3 cellular contexts compared by ENCODE assay signal in genomic region chr2:28234807-28235206, GRCh38.
TF ChIP-seq lines count a peak whose summit lies in the region.

No MANE protein-coding gene starts in this region.

TF ChIP-seq in SK-N-SH, 30 proteins besides CTCF, POLR2A, EP300 and RAD21:
- TF ChIP-seq JUND (IDR thresholded peaks at IDR 0.05) (0 out of 2 replicates have a peak, but pooled peaks have one; percentile 19), TCF12 (IDR thresholded peaks at IDR 0.05) (0 out of 2 replicates have a peak, but pooled peaks have one; percentile 13), NFIC (IDR thresholded peaks at IDR 0.05; ENCODE audit: borderline replicate concordance) (no peak), PBX3 (IDR thresholded peaks at IDR 0.05) (peak; percentile 62), FOSL2 (IDR thresholded peaks at IDR 0.05; ENCODE audit: borderline replicate concordance, low read depth) (peak; percentile 46; the same call in 1 of the 2 replicates)

TF ChIP-seq in SK-N-SH treated with all-trans-retinoic acid at 6 μM for 48 hours, 23 proteins besides CTCF, POLR2A, EP300 and RAD21:
- TF ChIP-seq OSR1 (CRISPR knock-in tag; IDR thresholded peaks at IDR 0.05) (no peak), ZNF8 (CRISPR knock-in tag; IDR thresholded peaks at IDR 0.05) (no peak), PPARA (CRISPR knock-in tag; IDR thresholded peaks at IDR 0.05; ENCODE audit: borderline replicate concordance) (no peak), BACH2 (CRISPR knock-in tag; IDR thresholded peaks at IDR 0.05; ENCODE audit: borderline replicate concordance) (no peak), SNAI2 (CRISPR knock-in tag; IDR thresholded peaks at IDR 0.05) (no peak), CSRNP3 (CRISPR knock-in tag; IDR thresholded peaks at IDR 0.05) (no peak), GLIS3 (CRISPR knock-in tag; IDR thresholded peaks at IDR 0.05) (no peak), ZFP3 (CRISPR knock-in tag; IDR thresholded peaks at IDR 0.05) (no peak), ESRRG (CRISPR knock-in tag; IDR thresholded peaks at IDR 0.05) (no peak), ZC3H10 (CRISPR knock-in tag; IDR thresholded peaks at IDR 0.05) (no peak), TCF4 (CRISPR knock-in tag; IDR thresholded peaks at IDR 0.05; ENCODE audit: borderline replicate concordance) (no peak)
- TF ChIP-seq, protein P1, sequence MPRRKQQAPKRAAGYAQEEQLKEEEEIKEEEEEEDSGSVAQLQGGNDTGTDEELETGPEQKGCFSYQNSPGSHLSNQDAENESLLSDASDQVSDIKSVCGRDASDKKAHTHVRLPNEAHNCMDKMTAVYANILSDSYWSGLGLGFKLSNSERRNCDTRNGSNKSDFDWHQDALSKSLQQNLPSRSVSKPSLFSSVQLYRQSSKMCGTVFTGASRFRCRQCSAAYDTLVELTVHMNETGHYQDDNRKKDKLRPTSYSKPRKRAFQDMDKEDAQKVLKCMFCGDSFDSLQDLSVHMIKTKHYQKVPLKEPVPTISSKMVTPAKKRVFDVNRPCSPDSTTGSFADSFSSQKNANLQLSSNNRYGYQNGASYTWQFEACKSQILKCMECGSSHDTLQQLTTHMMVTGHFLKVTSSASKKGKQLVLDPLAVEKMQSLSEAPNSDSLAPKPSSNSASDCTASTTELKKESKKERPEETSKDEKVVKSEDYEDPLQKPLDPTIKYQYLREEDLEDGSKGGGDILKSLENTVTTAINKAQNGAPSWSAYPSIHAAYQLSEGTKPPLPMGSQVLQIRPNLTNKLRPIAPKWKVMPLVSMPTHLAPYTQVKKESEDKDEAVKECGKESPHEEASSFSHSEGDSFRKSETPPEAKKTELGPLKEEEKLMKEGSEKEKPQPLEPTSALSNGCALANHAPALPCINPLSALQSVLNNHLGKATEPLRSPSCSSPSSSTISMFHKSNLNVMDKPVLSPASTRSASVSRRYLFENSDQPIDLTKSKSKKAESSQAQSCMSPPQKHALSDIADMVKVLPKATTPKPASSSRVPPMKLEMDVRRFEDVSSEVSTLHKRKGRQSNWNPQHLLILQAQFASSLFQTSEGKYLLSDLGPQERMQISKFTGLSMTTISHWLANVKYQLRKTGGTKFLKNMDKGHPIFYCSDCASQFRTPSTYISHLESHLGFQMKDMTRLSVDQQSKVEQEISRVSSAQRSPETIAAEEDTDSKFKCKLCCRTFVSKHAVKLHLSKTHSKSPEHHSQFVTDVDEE (CRISPR knock-in tag; IDR thresholded peaks at IDR 0.05): no peak
- TF ChIP-seq, protein P2, sequence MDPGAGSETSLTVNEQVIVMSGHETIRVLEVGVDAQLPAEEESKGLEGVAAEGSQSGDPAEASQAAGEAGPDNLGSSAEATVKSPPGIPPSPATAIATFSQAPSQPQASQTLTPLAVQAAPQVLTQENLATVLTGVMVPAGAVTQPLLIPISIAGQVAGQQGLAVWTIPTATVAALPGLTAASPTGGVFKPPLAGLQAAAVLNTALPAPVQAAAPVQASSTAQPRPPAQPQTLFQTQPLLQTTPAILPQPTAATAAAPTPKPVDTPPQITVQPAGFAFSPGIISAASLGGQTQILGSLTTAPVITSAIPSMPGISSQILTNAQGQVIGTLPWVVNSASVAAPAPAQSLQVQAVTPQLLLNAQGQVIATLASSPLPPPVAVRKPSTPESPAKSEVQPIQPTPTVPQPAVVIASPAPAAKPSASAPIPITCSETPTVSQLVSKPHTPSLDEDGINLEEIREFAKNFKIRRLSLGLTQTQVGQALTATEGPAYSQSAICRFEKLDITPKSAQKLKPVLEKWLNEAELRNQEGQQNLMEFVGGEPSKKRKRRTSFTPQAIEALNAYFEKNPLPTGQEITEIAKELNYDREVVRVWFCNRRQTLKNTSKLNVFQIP (CRISPR knock-in tag; IDR thresholded peaks at IDR 0.05; ENCODE audit: borderline replicate concordance, low read depth): no peak
- TF ChIP-seq, protein P3, sequence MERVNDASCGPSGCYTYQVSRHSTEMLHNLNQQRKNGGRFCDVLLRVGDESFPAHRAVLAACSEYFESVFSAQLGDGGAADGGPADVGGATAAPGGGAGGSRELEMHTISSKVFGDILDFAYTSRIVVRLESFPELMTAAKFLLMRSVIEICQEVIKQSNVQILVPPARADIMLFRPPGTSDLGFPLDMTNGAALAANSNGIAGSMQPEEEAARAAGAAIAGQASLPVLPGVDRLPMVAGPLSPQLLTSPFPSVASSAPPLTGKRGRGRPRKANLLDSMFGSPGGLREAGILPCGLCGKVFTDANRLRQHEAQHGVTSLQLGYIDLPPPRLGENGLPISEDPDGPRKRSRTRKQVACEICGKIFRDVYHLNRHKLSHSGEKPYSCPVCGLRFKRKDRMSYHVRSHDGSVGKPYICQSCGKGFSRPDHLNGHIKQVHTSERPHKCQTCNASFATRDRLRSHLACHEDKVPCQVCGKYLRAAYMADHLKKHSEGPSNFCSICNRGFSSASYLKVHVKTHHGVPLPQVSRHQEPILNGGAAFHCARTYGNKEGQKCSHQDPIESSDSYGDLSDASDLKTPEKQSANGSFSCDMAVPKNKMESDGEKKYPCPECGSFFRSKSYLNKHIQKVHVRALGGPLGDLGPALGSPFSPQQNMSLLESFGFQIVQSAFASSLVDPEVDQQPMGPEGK (CRISPR knock-in tag; IDR thresholded peaks at IDR 0.05; ENCODE audit: borderline replicate concordance): no peak

TF ChIP-seq in GM12878, 131 proteins besides CTCF, POLR2A, EP300 and RAD21:
- TF ChIP-seq, protein P4, sequence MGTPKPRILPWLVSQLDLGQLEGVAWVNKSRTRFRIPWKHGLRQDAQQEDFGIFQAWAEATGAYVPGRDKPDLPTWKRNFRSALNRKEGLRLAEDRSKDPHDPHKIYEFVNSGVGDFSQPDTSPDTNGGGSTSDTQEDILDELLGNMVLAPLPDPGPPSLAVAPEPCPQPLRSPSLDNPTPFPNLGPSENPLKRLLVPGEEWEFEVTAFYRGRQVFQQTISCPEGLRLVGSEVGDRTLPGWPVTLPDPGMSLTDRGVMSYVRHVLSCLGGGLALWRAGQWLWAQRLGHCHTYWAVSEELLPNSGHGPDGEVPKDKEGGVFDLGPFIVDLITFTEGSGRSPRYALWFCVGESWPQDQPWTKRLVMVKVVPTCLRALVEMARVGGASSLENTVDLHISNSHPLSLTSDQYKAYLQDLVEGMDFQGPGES (IDR thresholded peaks at IDR 0.05): no peak
- TF ChIP-seq SP1 (IDR thresholded peaks at IDR 0.05; ENCODE audit: low read depth, low read length) (no peak), RBBP5 (conservative IDR thresholded peaks at IDR 0.05) (no peak), ZNF384 (IDR thresholded peaks at IDR 0.05; ENCODE audit: borderline replicate concordance, low read depth, low read length) (no peak), MTA3 (IDR thresholded peaks at IDR 0.05; ENCODE audit: borderline replicate concordance, low read length) (no peak), PAX8 (IDR thresholded peaks at IDR 0.05) (no peak), CBFB (IDR thresholded peaks at IDR 0.05; ENCODE audit: low read depth) (no peak), RELB (IDR thresholded peaks at IDR 0.05; ENCODE audit: low read depth) (no peak), SMC3 (IDR thresholded peaks at IDR 0.05; ENCODE audit: borderline replicate concordance, low read length) (no peak), MYC (IDR thresholded peaks at IDR 0.05; ENCODE audit: insufficient read depth, insufficient read length, insufficient replicate concordance, low read length, severe bottlenecking) (no peak), YY1 (IDR thresholded peaks at IDR 0.05; ENCODE audit: low read depth, low read length) (no peak)
- TF ChIP-seq, protein P5, sequence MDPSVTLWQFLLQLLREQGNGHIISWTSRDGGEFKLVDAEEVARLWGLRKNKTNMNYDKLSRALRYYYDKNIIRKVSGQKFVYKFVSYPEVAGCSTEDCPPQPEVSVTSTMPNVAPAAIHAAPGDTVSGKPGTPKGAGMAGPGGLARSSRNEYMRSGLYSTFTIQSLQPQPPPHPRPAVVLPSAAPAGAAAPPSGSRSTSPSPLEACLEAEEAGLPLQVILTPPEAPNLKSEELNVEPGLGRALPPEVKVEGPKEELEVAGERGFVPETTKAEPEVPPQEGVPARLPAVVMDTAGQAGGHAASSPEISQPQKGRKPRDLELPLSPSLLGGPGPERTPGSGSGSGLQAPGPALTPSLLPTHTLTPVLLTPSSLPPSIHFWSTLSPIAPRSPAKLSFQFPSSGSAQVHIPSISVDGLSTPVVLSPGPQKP (IDR thresholded peaks at IDR 0.05; ENCODE audit: low read depth, low read length): no peak
